1 cellular context compared by ENCODE assay signal in genomic region chr5:135400866-135401265, GRCh38.
TF ChIP-seq lines count a peak whose summit lies in the region.

No MANE protein-coding gene starts in this region.

TF ChIP-seq in HepG2, 621 proteins besides CTCF, POLR2A, EP300 and RAD21:
- TF ChIP-seq ZNF281 (CRISPR knock-in tag; IDR thresholded peaks at IDR 0.05; ENCODE audit: borderline replicate concordance) (0 out of 2 replicates have a peak, but pooled peaks have one; percentile 14), ZNF407 (CRISPR knock-in tag; IDR thresholded peaks at IDR 0.05; ENCODE audit: not compliant biosample characterization) (no peak), AGO2 (optimal IDR thresholded peaks at IDR 0.05; ENCODE audit: low read depth, low read length) (no peak), RFX3 (CRISPR knock-in tag; IDR thresholded peaks at IDR 0.05) (no peak), FOSL1 (CRISPR knock-in tag; IDR thresholded peaks at IDR 0.05; ENCODE audit: borderline replicate concordance) (no peak), REST (IDR thresholded peaks at IDR 0.05; ENCODE audit: borderline replicate concordance in 1 of 2, low read depth in 1 of 2, low read length in 2 of 2) (0 out of 4 replicates have a peak, but pooled peaks of 1 of the 2 experiments have one; percentile 5), ASH2L (IDR thresholded peaks at IDR 0.05; ENCODE audit: insufficient read length, low read depth, low read length) (no peak), CHD2 (IDR thresholded peaks at IDR 0.05; ENCODE audit: low read depth, low read length) (no peak), HNF4A (CRISPR knock-in tag; IDR thresholded peaks at IDR 0.05) (peak; percentile 50), ZNF687 (CRISPR knock-in tag; IDR thresholded peaks at IDR 0.05) (no peak), ZNF790 (CRISPR knock-in tag; IDR thresholded peaks at IDR 0.05; ENCODE audit: borderline replicate concordance) (no peak), ZNF30 (CRISPR knock-in tag; IDR thresholded peaks at IDR 0.05) (no peak), ZNF12 (CRISPR knock-in tag; IDR thresholded peaks at IDR 0.05) (0 out of 2 replicates have a peak, but pooled peaks have one; percentile 34), TARDBP (CRISPR knock-in tag; IDR thresholded peaks at IDR 0.05) (no peak), ZNF607 (CRISPR knock-in tag; IDR thresholded peaks at IDR 0.05; ENCODE audit: borderline replicate concordance) (no peak), SP5 (CRISPR knock-in tag; IDR thresholded peaks at IDR 0.05; ENCODE audit: borderline replicate concordance, low read depth) (no peak), ZNF549 (CRISPR knock-in tag; IDR thresholded peaks at IDR 0.05) (no peak), ZC3H13 (CRISPR knock-in tag; IDR thresholded peaks at IDR 0.05) (no peak), MED1 (CRISPR knock-in tag; IDR thresholded peaks at IDR 0.05) (no peak), NCOA5 (CRISPR knock-in tag; IDR thresholded peaks at IDR 0.05) (no peak), SP1 (IDR thresholded peaks at IDR 0.05) (no peak), SP1 (CRISPR knock-in tag; IDR thresholded peaks at IDR 0.05) (no peak), XRCC5 (optimal IDR thresholded peaks at IDR 0.05; ENCODE audit: low read length) (no peak), ZNF282 (IDR thresholded peaks at IDR 0.05; ENCODE audit: partially characterized antibody) (no peak), ZBTB8A (CRISPR knock-in tag; IDR thresholded peaks at IDR 0.05; ENCODE audit: borderline replicate concordance, low read depth) (no peak), ZBTB3 (CRISPR knock-in tag; IDR thresholded peaks at IDR 0.05; ENCODE audit: borderline replicate concordance, low read depth) (no peak), CSRNP2 (CRISPR knock-in tag; conservative IDR thresholded peaks at IDR 0.05; ENCODE audit: low read depth) (no peak), ZKSCAN1 (IDR thresholded peaks at IDR 0.05; ENCODE audit: low read length) (0 out of 2 replicates have a peak, but pooled peaks have one; percentile 27), CENPX (CRISPR knock-in tag; IDR thresholded peaks at IDR 0.05) (no peak), KDM2A (CRISPR knock-in tag; IDR thresholded peaks at IDR 0.05; ENCODE audit: borderline replicate concordance, low read depth) (peak; percentile 33; the same call in 1 of the 2 replicates), BCL6 (CRISPR knock-in tag; IDR thresholded peaks at IDR 0.05) (no peak), NR0B2 (CRISPR knock-in tag; IDR thresholded peaks at IDR 0.05) (no peak), NR2F6 (IDR thresholded peaks at IDR 0.05) (no peak), NR2F6 (CRISPR knock-in tag; IDR thresholded peaks at IDR 0.05) (peak; percentile 18; the same call in 1 of the 2 replicates), ZNF275 (CRISPR knock-in tag; IDR thresholded peaks at IDR 0.05; ENCODE audit: borderline replicate concordance) (no peak)
